Comparison of ENCODE assay signal across 1 cellular context in genomic region chr1:54272772-54273091, GRCh38.
TF ChIP-seq lines count a peak whose summit lies in the region.

No MANE protein-coding gene starts in this region.

TF ChIP-seq in K562, 482 proteins besides CTCF, POLR2A, EP300 and RAD21 (continued from another document):
- TF ChIP-seq, protein P1, sequence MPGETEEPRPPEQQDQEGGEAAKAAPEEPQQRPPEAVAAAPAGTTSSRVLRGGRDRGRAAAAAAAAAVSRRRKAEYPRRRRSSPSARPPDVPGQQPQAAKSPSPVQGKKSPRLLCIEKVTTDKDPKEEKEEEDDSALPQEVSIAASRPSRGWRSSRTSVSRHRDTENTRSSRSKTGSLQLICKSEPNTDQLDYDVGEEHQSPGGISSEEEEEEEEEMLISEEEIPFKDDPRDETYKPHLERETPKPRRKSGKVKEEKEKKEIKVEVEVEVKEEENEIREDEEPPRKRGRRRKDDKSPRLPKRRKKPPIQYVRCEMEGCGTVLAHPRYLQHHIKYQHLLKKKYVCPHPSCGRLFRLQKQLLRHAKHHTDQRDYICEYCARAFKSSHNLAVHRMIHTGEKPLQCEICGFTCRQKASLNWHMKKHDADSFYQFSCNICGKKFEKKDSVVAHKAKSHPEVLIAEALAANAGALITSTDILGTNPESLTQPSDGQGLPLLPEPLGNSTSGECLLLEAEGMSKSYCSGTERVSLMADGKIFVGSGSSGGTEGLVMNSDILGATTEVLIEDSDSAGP (CRISPR knock-in tag; IDR thresholded peaks at IDR 0.05) = no peak
- TF ChIP-seq COPS2 (conservative IDR thresholded peaks at IDR 0.05) (no peak), EHMT2 (IDR thresholded peaks at IDR 0.05) (0 out of 2 replicates have a peak, but pooled peaks have one; percentile 20)
